ENCODE assay signal across 14 cellular contexts in the genomic region with DNA sequence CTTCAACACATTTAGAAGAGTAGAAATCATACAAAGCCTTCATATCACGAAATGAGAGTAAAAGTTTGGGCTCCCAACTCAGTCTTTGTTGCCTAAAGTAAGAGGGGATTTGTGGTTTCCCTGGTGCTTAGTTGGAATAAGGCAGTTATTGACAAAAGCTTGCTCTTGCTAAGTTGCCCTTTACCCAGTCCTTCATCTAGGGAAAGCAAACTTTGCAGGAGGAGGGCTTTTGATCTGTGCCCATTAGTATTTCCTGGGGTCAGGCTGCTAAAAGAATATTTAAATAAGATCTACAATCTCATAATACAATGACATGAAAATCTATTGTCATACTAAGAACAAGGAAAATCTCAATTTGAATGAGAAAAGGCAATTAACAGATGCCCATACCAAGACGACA.
DNase-seq lines count a peak whose midpoint lies in the region; ATAC-seq and TF ChIP-seq lines count a peak whose summit lies in the region.
"Had no signal": no experiment of that assay in that cellular context is flagged by ENCODE, and none has a peak within 500 bp of the region (broad histone marks: within the 10 kb centered on the region; RNA-seq: fewer than 3 reads in every experiment).

No MANE protein-coding gene starts in this region.

- CTCF ChIA-PET in WTC11 (lab: Charles Lee): no interaction called here

- no peak for DNase-seq in WTC11 (ENCODE audit: low spot score)
- no peak for DNase-seq in left lobe of liver (ENCODE audit: low spot score)
- DNase-seq in right lobe of liver: no peak
- DNase-seq in hypothalamus (lab: John Stamatoyannopoulos, UW): no peak
- DNase-seq: C1 segment of cervical spinal cord; CD4-positive, alpha-beta memory T cell; COR-L47; DMS153; DND-41; GOT3; H7; HCEC 1CT had no signal

- no peaks in the 10 kb centered on the region for H3K9me3 ChIP-seq in right lobe of liver

- peaks cover 0 to 9% (median 0%) of the 10 kb centered on the region in 4 donors for H3K4me1 ChIP-seq in right lobe of liver

- peaks cover 19% of the 10 kb centered on the region for H3K9me3 Mint-ChIP-seq in WTC11
- H3K9me3 Mint-ChIP-seq: CD4-positive, alpha-beta memory T cell had no signal

- peaks cover 14% of the 10 kb centered on the region for H3K36me3 Mint-ChIP-seq in WTC11
- H3K36me3 Mint-ChIP-seq: CD4-positive, alpha-beta memory T cell had no signal

- POLR2A ChIA-PET in WTC11 (lab: Charles Lee): no interaction called here

- TF ChIP-seq CTCF in WTC11 (IDR thresholded peaks at IDR 0.05) (no peak), right lobe of liver (IDR thresholded peaks at IDR 0.05) (no peak)

- no peak overlapping the region for H3K27ac ChIP-seq in right lobe of liver

- no peak overlapping the region for H3K4me3 ChIP-seq in right lobe of liver

- no peaks in the 10 kb centered on the region for H3K27me3 Mint-ChIP-seq in WTC11 (ENCODE audit: low read depth)

- intact Hi-C loops in right lobe of liver (cut with DNase I): no loop called here

- 38% methylated on average over 2 of the region's 2 CpGs for WGBS in right lobe of liver (ENCODE audit: insufficient coverage, low coverage, low lambda C conversion rate, missing lambda C conversion rate)

- H3K4me3 Mint-ChIP-seq in WTC11: no peak overlapping the region
- H3K4me3 Mint-ChIP-seq: CD4-positive, alpha-beta memory T cell had no signal

- peak overlapping the region; percentile 1; the same call in 1 of the 2 replicates for H3K27ac Mint-ChIP-seq in WTC11
- H3K27ac Mint-ChIP-seq: CD4-positive, alpha-beta memory T cell had no signal

- no peak for TF ChIP-seq POLR2A in right lobe of liver (IDR thresholded peaks at IDR 0.05)

- no peaks in the 10 kb centered on the region for H3K36me3 ChIP-seq in right lobe of liver

- peaks cover 51% of the 10 kb centered on the region for H3K4me1 Mint-ChIP-seq in WTC11
- H3K4me1 Mint-ChIP-seq: CD4-positive, alpha-beta memory T cell had no signal

- no peaks in the 10 kb centered on the region for H3K27me3 ChIP-seq in right lobe of liver

- no peak for ATAC-seq in WTC11
- ATAC-seq in left lobe of liver: peak; percentile 75
- peak; percentile 56 to 82 (median 72) for ATAC-seq in right lobe of liver
- no peak for ATAC-seq in GM18870 (IDR thresholded peaks at IDR 0.05; ENCODE audit: unreplicated experiment)
- no peak for ATAC-seq in HG03432 (IDR thresholded peaks at IDR 0.05; ENCODE audit: unreplicated experiment)

TF ChIP-seq in WTC11, 78 proteins besides CTCF, POLR2A, EP300 and RAD21:
- TF ChIP-seq, protein P1, sequence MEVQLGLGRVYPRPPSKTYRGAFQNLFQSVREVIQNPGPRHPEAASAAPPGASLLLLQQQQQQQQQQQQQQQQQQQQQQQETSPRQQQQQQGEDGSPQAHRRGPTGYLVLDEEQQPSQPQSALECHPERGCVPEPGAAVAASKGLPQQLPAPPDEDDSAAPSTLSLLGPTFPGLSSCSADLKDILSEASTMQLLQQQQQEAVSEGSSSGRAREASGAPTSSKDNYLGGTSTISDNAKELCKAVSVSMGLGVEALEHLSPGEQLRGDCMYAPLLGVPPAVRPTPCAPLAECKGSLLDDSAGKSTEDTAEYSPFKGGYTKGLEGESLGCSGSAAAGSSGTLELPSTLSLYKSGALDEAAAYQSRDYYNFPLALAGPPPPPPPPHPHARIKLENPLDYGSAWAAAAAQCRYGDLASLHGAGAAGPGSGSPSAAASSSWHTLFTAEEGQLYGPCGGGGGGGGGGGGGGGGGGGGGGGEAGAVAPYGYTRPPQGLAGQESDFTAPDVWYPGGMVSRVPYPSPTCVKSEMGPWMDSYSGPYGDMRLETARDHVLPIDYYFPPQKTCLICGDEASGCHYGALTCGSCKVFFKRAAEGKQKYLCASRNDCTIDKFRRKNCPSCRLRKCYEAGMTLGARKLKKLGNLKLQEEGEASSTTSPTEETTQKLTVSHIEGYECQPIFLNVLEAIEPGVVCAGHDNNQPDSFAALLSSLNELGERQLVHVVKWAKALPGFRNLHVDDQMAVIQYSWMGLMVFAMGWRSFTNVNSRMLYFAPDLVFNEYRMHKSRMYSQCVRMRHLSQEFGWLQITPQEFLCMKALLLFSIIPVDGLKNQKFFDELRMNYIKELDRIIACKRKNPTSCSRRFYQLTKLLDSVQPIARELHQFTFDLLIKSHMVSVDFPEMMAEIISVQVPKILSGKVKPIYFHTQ (CRISPR knock-in tag; IDR thresholded peaks at IDR 0.05): no peak
- no peak for TF ChIP-seq TP53 (CRISPR knock-in tag; IDR thresholded peaks at IDR 0.05)
- no peak for TF ChIP-seq SMAD3 (CRISPR knock-in tag; IDR thresholded peaks at IDR 0.05; ENCODE audit: borderline replicate concordance)
- no peak for TF ChIP-seq ZNF416 (CRISPR knock-in tag; IDR thresholded peaks at IDR 0.05)
- TF ChIP-seq MXD4 (CRISPR knock-in tag; IDR thresholded peaks at IDR 0.05; ENCODE audit: borderline replicate concordance): no peak
- TF ChIP-seq GRHL2 (CRISPR knock-in tag; IDR thresholded peaks at IDR 0.05; ENCODE audit: insufficient replicate concordance, severe bottlenecking): no peak
- TF ChIP-seq, protein P2, sequence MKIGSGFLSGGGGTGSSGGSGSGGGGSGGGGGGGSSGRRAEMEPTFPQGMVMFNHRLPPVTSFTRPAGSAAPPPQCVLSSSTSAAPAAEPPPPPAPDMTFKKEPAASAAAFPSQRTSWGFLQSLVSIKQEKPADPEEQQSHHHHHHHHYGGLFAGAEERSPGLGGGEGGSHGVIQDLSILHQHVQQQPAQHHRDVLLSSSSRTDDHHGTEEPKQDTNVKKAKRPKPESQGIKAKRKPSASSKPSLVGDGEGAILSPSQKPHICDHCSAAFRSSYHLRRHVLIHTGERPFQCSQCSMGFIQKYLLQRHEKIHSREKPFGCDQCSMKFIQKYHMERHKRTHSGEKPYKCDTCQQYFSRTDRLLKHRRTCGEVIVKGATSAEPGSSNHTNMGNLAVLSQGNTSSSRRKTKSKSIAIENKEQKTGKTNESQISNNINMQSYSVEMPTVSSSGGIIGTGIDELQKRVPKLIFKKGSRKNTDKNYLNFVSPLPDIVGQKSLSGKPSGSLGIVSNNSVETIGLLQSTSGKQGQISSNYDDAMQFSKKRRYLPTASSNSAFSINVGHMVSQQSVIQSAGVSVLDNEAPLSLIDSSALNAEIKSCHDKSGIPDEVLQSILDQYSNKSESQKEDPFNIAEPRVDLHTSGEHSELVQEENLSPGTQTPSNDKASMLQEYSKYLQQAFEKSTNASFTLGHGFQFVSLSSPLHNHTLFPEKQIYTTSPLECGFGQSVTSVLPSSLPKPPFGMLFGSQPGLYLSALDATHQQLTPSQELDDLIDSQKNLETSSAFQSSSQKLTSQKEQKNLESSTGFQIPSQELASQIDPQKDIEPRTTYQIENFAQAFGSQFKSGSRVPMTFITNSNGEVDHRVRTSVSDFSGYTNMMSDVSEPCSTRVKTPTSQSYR (CRISPR knock-in tag; IDR thresholded peaks at IDR 0.05): no peak
- TF ChIP-seq STAT6 (CRISPR knock-in tag; conservative IDR thresholded peaks at IDR 0.05; ENCODE audit: low read depth): no peak
- TF ChIP-seq RELA (CRISPR knock-in tag; IDR thresholded peaks at IDR 0.05; ENCODE audit: borderline replicate concordance): no peak
- no peak for TF ChIP-seq NFATC4 (CRISPR knock-in tag; IDR thresholded peaks at IDR 0.05)

Comparison
In these comparisons a context has a peak if more than half of its experiments do, and no peak if none do; other contexts are left out.
1. ATAC-seq: peak in left lobe of liver (single experiment) and right lobe of liver (4 of 4); none in WTC11 (single experiment), GM18870 (single experiment) and HG03432 (single experiment).